ENCODE assay signal across 12 cellular contexts in genomic region chr17:80362428-80363119, GRCh38. TPM values are rescaled to one million over a fixed set of nuclear protein-coding genes. Genes with fewer than 3 reads are reported as not detected.
DNase-seq lines count a peak whose midpoint lies in the region; ATAC-seq and TF ChIP-seq lines count a peak whose summit lies in the region.
"Had no signal": no experiment of that assay in that cellular context is flagged by ENCODE, and none has a peak within 500 bp of the region (broad histone marks: within the 10 kb centered on the region; RNA-seq: fewer than 3 reads in every experiment).

No MANE protein-coding gene starts in this region.

- H3K9me3 Mint-ChIP-seq in activated CD4-positive, alpha-beta memory T cell treated with anti-CD3 and anti-CD28 coated beads, Interleukin-2, amount 10 ng/mL, durations not matched to agents 7 days and 5 days, result no peaks in the 10 kb centered on the region
- H3K9me3 Mint-ChIP-seq: activated T-helper 17 cell treated with anti-CD3 and anti-CD28 coated beads, Interleukin-2, amount 50 U/mL, for 72 hours had no signal

- no peaks in the 10 kb centered on the region for H3K9me3 ChIP-seq in T-helper 17 cell (ENCODE audit: control insufficient read depth, low read length, poor library complexity, severe bottlenecking)

- no peaks in the 10 kb centered on the region for H3K27me3 Mint-ChIP-seq in T-helper 17 cell
- H3K27me3 Mint-ChIP-seq in activated CD4-positive, alpha-beta memory T cell treated with anti-CD3 and anti-CD28 coated beads, Interleukin-2, amount 10 ng/mL, durations not matched to agents 7 days and 5 days, result no peaks in the 10 kb centered on the region
- H3K27me3 Mint-ChIP-seq: activated T-helper 17 cell treated with anti-CD3 and anti-CD28 coated beads, Interleukin-2, amount 50 U/mL, for 72 hours had no signal

- peak; percentile 6 for DNase-seq in AG10803 (ENCODE audit: low read depth)
- no peak for DNase-seq in T-helper 17 cell
- DNase-seq in fibroblast of the aortic adventitia (ENCODE audit: low read depth), result peak; percentile 50
- peak; percentile 40 for DNase-seq in mucosa of gallbladder (ENCODE audit: low spot score)
- no peak for DNase-seq in activated gamma-delta T cell (lab: John Stamatoyannopoulos, UW)
- DNase-seq in activated CD4-positive, alpha-beta memory T cell treated with anti-CD3 and anti-CD28 coated beads, Interleukin-2, amount 10 ng/mL, durations not matched to agents 7 days and 5 days, result no peak
- DNase-seq: activated CD4-positive, alpha-beta T cell treated with anti-CD3 and anti-CD28 coated beads for 48 hours; caudate nucleus; trophoblast cell had no signal

- H3K4me1 Mint-ChIP-seq in T-helper 17 cell, result no peaks in the 10 kb centered on the region
- H3K4me1 Mint-ChIP-seq in activated CD4-positive, alpha-beta memory T cell treated with anti-CD3 and anti-CD28 coated beads, Interleukin-2, amount 10 ng/mL, durations not matched to agents 7 days and 5 days, result no peaks in the 10 kb centered on the region
- H3K4me1 Mint-ChIP-seq: activated T-helper 17 cell treated with anti-CD3 and anti-CD28 coated beads, Interleukin-2, amount 50 U/mL, for 72 hours had no signal

- H3K4me3 ChIP-seq in AG10803 (ENCODE audit: low read length), result no peak overlapping the region
- no peak overlapping the region for H3K4me3 ChIP-seq in fibroblast of the aortic adventitia (ENCODE audit: low read depth, low read length)

- ATAC-seq in T-helper 17 cell, result no peak
- ATAC-seq in HG02678 (IDR thresholded peaks at IDR 0.05; ENCODE audit: unreplicated experiment), result no peak
- ATAC-seq in HG03108 (IDR thresholded peaks at IDR 0.05; ENCODE audit: unreplicated experiment), result no peak

- CTCF ChIA-PET in activated CD4-positive, alpha-beta memory T cell treated with anti-CD3 and anti-CD28 coated beads, Interleukin-2, amount 10 ng/mL, durations not matched to agents 7 days and 5 days (lab: Charles Lee), result interaction anchor here (1.1 to 1.7 kb wide), 2 partner anchors 19 to 261 kb away, joined by 3 to 4 read pairs; partner anchors contain the start of gene GAA

- TF ChIP-seq CTCF in AG10803 (conservative IDR thresholded peaks at IDR 0.05; ENCODE audit: low read length) (no peak), fibroblast of the aortic adventitia (IDR thresholded peaks at IDR 0.05; ENCODE audit: insufficient read depth, low read length) (no peak)

- POLR2A ChIA-PET in activated CD4-positive, alpha-beta memory T cell treated with anti-CD3 and anti-CD28 coated beads, Interleukin-2, amount 10 ng/mL, durations not matched to agents 7 days and 5 days (lab: Charles Lee), result interaction anchor here (0.8 to 4.1 kb wide), 6 partner anchors 9 to 23 kb away, joined by 3 to 19 read pairs (median 7); no protein-coding TSS in a partner anchor

- H3K36me3 Mint-ChIP-seq in T-helper 17 cell (ENCODE audit: low read depth), result peaks cover 11% of the 10 kb centered on the region
- H3K36me3 Mint-ChIP-seq in activated CD4-positive, alpha-beta memory T cell treated with anti-CD3 and anti-CD28 coated beads, Interleukin-2, amount 10 ng/mL, durations not matched to agents 7 days and 5 days (ENCODE audit: low read depth), result peaks cover 96% of the 10 kb centered on the region

- H3K27ac Mint-ChIP-seq in T-helper 17 cell, result peak overlapping the region; percentile 56
- H3K27ac Mint-ChIP-seq in activated CD4-positive, alpha-beta memory T cell treated with anti-CD3 and anti-CD28 coated beads, Interleukin-2, amount 10 ng/mL, durations not matched to agents 7 days and 5 days, result no peak overlapping the region

- no peak overlapping the region for H3K4me3 Mint-ChIP-seq in T-helper 17 cell
- H3K4me3 Mint-ChIP-seq in activated CD4-positive, alpha-beta memory T cell treated with anti-CD3 and anti-CD28 coated beads, Interleukin-2, amount 10 ng/mL, durations not matched to agents 7 days and 5 days, result no peak overlapping the region
- H3K4me3 Mint-ChIP-seq: activated T-helper 17 cell treated with anti-CD3 and anti-CD28 coated beads, Interleukin-2, amount 50 U/mL, for 72 hours had no signal

RNA-seq across cellular contexts. Expression of gene ENDOV, which starts 52.4 kb away (rescaled TPM):
- total RNA-seq in T-helper 17 cell (10 to 100 TPM; 14.1 to 24.5 TPM), fibroblast of the aortic adventitia (ENCODE audit: low replicate concordance) (12.4 and 17.8 TPM in 2 replicates), mucosa of gallbladder (26.2 TPM)
- total RNA-seq in activated CD4-positive, alpha-beta memory T cell treated with anti-CD3 and anti-CD28 coated beads, Interleukin-2, amount 10 ng/mL, durations not matched to agents 7 days and 5 days, result 10 to 100 TPM; 14.2 to 16.2 TPM

Comparison
In these comparisons a context has a peak if more than half of its experiments do, and no peak if none do; other contexts are left out.
1. DNase-seq: peak in AG10803 (single experiment), fibroblast of the aortic adventitia (single experiment) and mucosa of gallbladder (single experiment); none in T-helper 17 cell (0 of 3), activated gamma-delta T cell (single experiment) and activated CD4-positive, alpha-beta memory T cell treated with anti-CD3 and anti-CD28 coated beads, Interleukin-2, amount 10 ng/mL, durations not matched to agents 7 days and 5 days (single experiment).